In genomic region chr3:120595788-120596115, GRCh38 we compare ENCODE assay signal across 8 cellular contexts. TPM values are rescaled to one million over a fixed set of nuclear protein-coding genes. Genes with fewer than 3 reads are reported as not detected.
DNase-seq lines count a peak whose midpoint lies in the region; ATAC-seq and TF ChIP-seq lines count a peak whose summit lies in the region.

No MANE protein-coding gene starts in this region.

- H3K4me3 ChIP-seq in left ventricle myocardium inferior (peak overlapping the region; percentile 86), mesendoderm (ENCODE audit: low read length) (no peak overlapping the region), urinary bladder (ENCODE audit: low read depth, low read length) (peak overlapping the region; percentile 80)

- no peak overlapping the region for H3K18ac ChIP-seq in mesendoderm (ENCODE audit: low read length)

- H3K27ac Mint-ChIP-seq in MCF 10A (ENCODE audit: low read depth, unreplicated experiment) = peak overlapping the region; percentile 95

- no peak overlapping the region for H4K5ac ChIP-seq in mesendoderm (ENCODE audit: low read length)

- H3K27ac ChIP-seq in left ventricle myocardium inferior (replicated peaks) (peak overlapping the region; percentile 95), mesendoderm (ENCODE audit: low read depth, low read length) (no peak overlapping the region), urinary bladder (ENCODE audit: low read depth) (no peak overlapping the region)

- H3K4me2 ChIP-seq in mesendoderm (ENCODE audit: low read length) = peak overlapping the region; percentile 51

- H3K27me3 Mint-ChIP-seq in MCF 10A (ENCODE audit: insufficient read depth, unreplicated experiment) = peaks cover 11% of the 10 kb centered on the region

- peaks cover 6% of the 10 kb centered on the region for H3K36me3 Mint-ChIP-seq in MCF 10A (ENCODE audit: insufficient read depth, unreplicated experiment)

- H3K36me3 ChIP-seq in left ventricle myocardium inferior (peaks cover 17% of the 10 kb centered on the region), mesendoderm (ENCODE audit: control insufficient read depth, insufficient read depth, low read length) (no peaks in the 10 kb centered on the region), urinary bladder (ENCODE audit: insufficient read depth) (no peaks in the 10 kb centered on the region)

- no peak overlapping the region for H4K8ac ChIP-seq in mesendoderm (ENCODE audit: low read depth, low read length)

- no peaks in the 10 kb centered on the region for H3K9me3 Mint-ChIP-seq in MCF 10A (ENCODE audit: unreplicated experiment)

- H3K4ac ChIP-seq in mesendoderm (ENCODE audit: low read depth, low read length) = no peak overlapping the region

- H2BK15ac ChIP-seq in mesendoderm (replicated peaks; ENCODE audit: low read depth) = no peak overlapping the region

- POLR2A ChIA-PET in MCF 10A (lab: Yijun Ruan, JAX) = interaction anchor here (0.6 to 2.8 kb wide), 21 partner anchors 8 to 501 kb away, joined by 3 to 38 read pairs (median 4); partner anchors contain the start of genes GTF2E1, LRRC58 and RABL3

- peak overlapping the region; percentile 75 for H3K56ac ChIP-seq in mesendoderm (ENCODE audit: low read length)

- H3K79me1 ChIP-seq in mesendoderm (ENCODE audit: low read length) = peaks cover 7% of the 10 kb centered on the region

- no TSS peak for BruUV-seq in MCF 10A (replicated peaks; lab: Mats Ljungman, UMichigan)

- H3K27me3 ChIP-seq in left ventricle myocardium inferior (ENCODE audit: low read depth) (no peaks in the 10 kb centered on the region), mesendoderm (ENCODE audit: insufficient read depth, low read length, poor library complexity) (no peaks in the 10 kb centered on the region)

- H3K9me3 ChIP-seq in left ventricle myocardium inferior (replicated peaks) = no peaks in the 10 kb centered on the region

- H3K79me2 ChIP-seq in mesendoderm (ENCODE audit: control insufficient read depth, insufficient read depth, low read length) = peaks cover 19% of the 10 kb centered on the region

- no peak overlapping the region for H3K23ac ChIP-seq in mesendoderm (ENCODE audit: low read length)

- CTCF ChIA-PET in MCF 10A (lab: Yijun Ruan, JAX) = interaction anchor here (0.7 to 2.6 kb wide), 10 partner anchors 9 to 199 kb away, joined by 3 to 16 read pairs (median 6); no protein-coding TSS in a partner anchor

- no peak overlapping the region for H2BK5ac ChIP-seq in mesendoderm (ENCODE audit: low read length)

- ATAC-seq in sciatic nerve = no peak

- no peak overlapping the region for H2AK5ac ChIP-seq in mesendoderm (ENCODE audit: low read length)

- H3K4me3 Mint-ChIP-seq in MCF 10A (ENCODE audit: unreplicated experiment) = peak overlapping the region; percentile 92

- intact Hi-C loops in left ventricle myocardium inferior (cut with micrococcal nuclease) = no loop called here
- intact Hi-C loops in cardiac septum (cut with DNase I) = loop anchor here (2.0 kb wide), 1 partner anchor 147 kb away; the partner anchor contains the start of genes GTF2E1 and RABL3
- intact Hi-C loops in MCF 10A (cut with micrococcal nuclease) = no loop called here
- intact Hi-C loops in sciatic nerve (cut with DNase I) = no loop called here

- DNase-seq in left ventricle myocardium inferior = no peak
- DNase-seq in cardiac septum (ENCODE audit: low spot score) = no peak
- no peak for DNase-seq in MCF 10A (ENCODE audit: unreplicated experiment)
- no peak for DNase-seq in mesendoderm
- DNase-seq in sciatic nerve (ENCODE audit: low spot score) = no peak
- no peak for DNase-seq in stimulated activated CD4-positive, alpha-beta T cell treated with anti-CD3 and anti-CD28 coated beads, Interleukin-2, amount 100 ng/mL, for 48 hours
- DNase-seq in RKO (ENCODE audit: low spot score) = no peak

- H3K4me1 Mint-ChIP-seq in MCF 10A (ENCODE audit: insufficient read depth, unreplicated experiment) = peaks cover 5% of the 10 kb centered on the region

- H3K4me1 ChIP-seq in left ventricle myocardium inferior = peaks cover 49% of the 10 kb centered on the region
- H3K4me1 ChIP-seq in mesendoderm (ENCODE audit: control insufficient read depth, low read depth, low read length) = no peaks in the 10 kb centered on the region
- H3K4me1 ChIP-seq in urinary bladder (ENCODE audit: insufficient read depth) = no peaks in the 10 kb centered on the region

- no peak for TF ChIP-seq CTCF in left ventricle myocardium inferior (IDR thresholded peaks at IDR 0.05; ENCODE audit: borderline replicate concordance)
- TF ChIP-seq CTCF in MCF 10A (IDR thresholded peaks at IDR 0.05; ENCODE audit: unreplicated experiment) = no peak

- H3K9ac ChIP-seq in mesendoderm (ENCODE audit: low read length) = peak overlapping the region; percentile 44

- no CpG with 5 or more reads among the region's 4 CpGs for WGBS in mesendoderm (ENCODE audit: extremely low coverage, insufficient coverage, low lambda C conversion rate)
- 4% methylated on average over 4 of the region's 4 CpGs for WGBS in urinary bladder

- H2BK120ac ChIP-seq in mesendoderm (ENCODE audit: low read depth, low read length) = no peak overlapping the region

RNA-seq across cellular contexts. Expression of gene NDUFB4, which starts 0.4 kb away (rescaled TPM):
- 556 TPM for total RNA-seq in left ventricle myocardium inferior
- total RNA-seq in cardiac septum = 360 TPM
- total RNA-seq in MCF 10A (2022) = 96.1 and 113 TPM in 2 replicates
- 470 TPM for polyA plus RNA-seq in mesendoderm (2013, experiment 1 of 2)
- polyA plus RNA-seq in mesendoderm (2013, experiment 2 of 2) = 483 TPM
- total RNA-seq in urinary bladder = 58.1 TPM
- 242 TPM for polyA plus RNA-seq in urinary bladder
- 84.7 TPM for total RNA-seq in sciatic nerve
